In the genomic region with DNA sequence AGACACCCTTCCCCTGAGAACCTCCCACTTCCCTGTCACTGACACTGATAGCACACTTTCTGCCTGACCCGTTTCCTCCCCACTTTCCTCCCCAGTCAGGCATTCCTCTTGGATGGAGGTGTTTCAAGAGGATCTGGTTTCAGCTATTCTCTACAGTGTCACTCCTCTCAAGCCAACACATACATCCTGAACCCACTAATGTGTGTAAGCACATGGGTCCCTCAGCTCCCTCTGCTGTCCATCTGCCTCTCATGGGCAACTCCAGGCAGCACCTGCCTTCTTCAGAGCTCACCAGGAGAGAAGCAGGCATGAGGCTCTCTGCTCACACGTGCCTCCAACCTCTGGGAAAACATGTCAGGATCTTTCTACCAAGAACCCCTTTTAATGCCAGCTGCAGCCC, we compare ENCODE assay signal across 10 cellular contexts.
A peak's percentile ranks its signal among the peaks of the same experiment; 100 is the strongest.
DNase-seq lines count a peak whose midpoint lies in the region; TF ChIP-seq lines count a peak whose summit lies in the region.
"Had no signal": no experiment of that assay in that cellular context is flagged by ENCODE, and none has a peak within 500 bp of the region (broad histone marks: within the 10 kb centered on the region; RNA-seq: fewer than 3 reads in every experiment).

No MANE protein-coding gene starts in this region.

- TF ChIP-seq CTCF in GM06990 (IDR thresholded peaks at IDR 0.05; ENCODE audit: insufficient read depth, low read length, poor library complexity, severe bottlenecking) = peak; percentile 29
- peak; percentile 2 for TF ChIP-seq CTCF in GM20000 (IDR thresholded peaks at IDR 0.05; ENCODE audit: extremely low read depth, missing control alignments)
- TF ChIP-seq CTCF in endothelial cell (IDR thresholded peaks at IDR 0.05; ENCODE audit: unreplicated experiment) = no peak

- no peaks in the 10 kb centered on the region for H3K36me3 Mint-ChIP-seq in endothelial cell (ENCODE audit: low read depth, unreplicated experiment)

- no peak overlapping the region for H3K27ac Mint-ChIP-seq in endothelial cell (ENCODE audit: unreplicated experiment)

- no peaks in the 10 kb centered on the region for H3K36me3 ChIP-seq in GM06990 (ENCODE audit: control insufficient read depth, insufficient read depth, low read length)
- H3K36me3 ChIP-seq: esophagus squamous epithelium had no signal

- DNase-seq in GM06990 (ENCODE audit: extremely low read depth, insufficient read length) (no peak), GM20000 (ENCODE audit: low spot score) (peak; percentile 8), iPS-NIHi11 (ENCODE audit: low spot score) (peak; percentile 31), DMS114 treated with DMSO at 0.1 percent for 48 hours (lab: John Stamatoyannopoulos, UW; ENCODE audit: unreplicated experiment) (no peak), retina (no peak), HuH-7 (ENCODE audit: low spot score) (no peak), endothelial cell (ENCODE audit: low spot score) (no peak)
- peak; percentile 5 for DNase-seq in Jurkat, Clone E6-1 (ENCODE audit: low read depth, low spot score)
- DNase-seq: esophagus squamous epithelium, NCI-H2029 had no signal

- no peaks in the 10 kb centered on the region for H3K4me1 Mint-ChIP-seq in endothelial cell (ENCODE audit: unreplicated experiment)

- no peaks in the 10 kb centered on the region for H3K27me3 Mint-ChIP-seq in endothelial cell (ENCODE audit: unreplicated experiment)

- H3K27me3 ChIP-seq in GM06990 (replicated peaks; ENCODE audit: control insufficient read depth, insufficient read depth, low read length) = no peaks in the 10 kb centered on the region
- H3K27me3 ChIP-seq: esophagus squamous epithelium had no signal

- no peak overlapping the region for H3K4me3 Mint-ChIP-seq in endothelial cell (ENCODE audit: unreplicated experiment)

- no peak overlapping the region for H3K4me3 ChIP-seq in GM06990 (replicated peaks; ENCODE audit: low read depth, low read length)
- H3K4me3 ChIP-seq in Jurkat, Clone E6-1 (ENCODE audit: low read length) = no peak overlapping the region
- H3K4me3 ChIP-seq: esophagus squamous epithelium had no signal

- H3K9me3 Mint-ChIP-seq in endothelial cell (ENCODE audit: unreplicated experiment) = no peaks in the 10 kb centered on the region

Comparison
In these comparisons a context has a peak if more than half of its experiments do, and no peak if none do; other contexts are left out.
1. DNase-seq: peak in GM20000 (single experiment), Jurkat, Clone E6-1 (single experiment) and iPS-NIHi11 (single experiment); none in GM06990 (single experiment), DMS114 treated with DMSO at 0.1 percent for 48 hours (single experiment), retina (single experiment), HuH-7 (single experiment) and endothelial cell (single experiment).